In the genomic region with DNA sequence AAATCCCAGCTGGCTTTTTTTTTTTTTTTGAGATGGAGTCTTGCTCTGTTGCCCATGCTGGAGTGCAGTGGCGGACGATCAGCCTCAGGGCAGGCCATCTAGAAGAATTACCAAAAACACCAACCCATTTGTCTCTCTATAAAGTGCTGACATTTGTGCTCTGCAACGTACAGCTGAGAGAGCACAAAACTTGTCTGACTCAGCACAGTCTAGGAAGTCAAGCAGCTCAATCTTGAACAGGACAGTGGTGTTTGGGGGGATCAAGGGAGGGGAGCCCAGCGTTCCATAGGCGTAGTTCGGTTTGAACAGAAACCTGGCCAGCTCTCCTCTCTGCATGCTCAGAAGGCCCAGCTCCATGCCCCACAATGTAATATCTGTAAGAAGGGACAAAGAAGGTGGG, we compare ENCODE assay signal across 6 cellular contexts. TPM values are rescaled to one million over a fixed set of nuclear protein-coding genes. Genes with fewer than 3 reads are reported as not detected.
DNase-seq lines count a peak whose midpoint lies in the region; ATAC-seq, FAIRE-seq and TF ChIP-seq lines count a peak whose summit lies in the region.
"Not testable (repeated sequence)": the region's sequence is repeated elsewhere in the genome, so short reads cannot be mapped to it uniquely, and the experiment has no call there.

No MANE protein-coding gene starts in this region.

- H3K9ac ChIP-seq in HCT116 (ENCODE audit: low read length); K562 (ENCODE audit: insufficient read depth in 1 of 2, low read depth in 2 of 2, low read length in 2 of 2): not testable (repeated sequence)

- not testable (repeated sequence) for DNase-seq in HCT116 (ENCODE audit: low read depth, low spot score); Panc1 (ENCODE audit: low read depth, low spot score); K562 (ENCODE audit: extremely low read depth in 1 of 4, low spot score in 3 of 4); Right ventricle myocardium superior; left lobe of liver (ENCODE audit: low spot score); mucosa of descending colon

- not testable (repeated sequence) for H3K4me3 ChIP-seq in HCT116 (replicated peaks in 1 of 2; ENCODE audit: low read depth in 1 of 2, low read length in 2 of 2); Panc1 (ENCODE audit: low read depth in 2 of 2, low read length in 2 of 2); K562; mucosa of descending colon

- H4K20me1 ChIP-seq in HCT116 (ENCODE audit: insufficient read depth); K562 (replicated peaks; ENCODE audit: control insufficient read depth, insufficient read depth, low read length): not testable (repeated sequence)

- not testable (repeated sequence) for H3K4me1 ChIP-seq in HCT116 (ENCODE audit: control insufficient read depth in 1 of 2, insufficient read depth in 2 of 2, low read length in 2 of 2); Panc1 (ENCODE audit: control insufficient read depth, insufficient read depth, low read length); K562 (replicated peaks in 1 of 2; ENCODE audit: control insufficient read depth in 2 of 2, insufficient read depth in 2 of 2, low read length in 2 of 2); mucosa of descending colon (ENCODE audit: low read depth)

- POLR2A ChIA-PET in HCT116 (lab: Charles Lee); Panc1 (lab: Charles Lee); K562 (lab: Yijun Ruan, JAX): not testable (repeated sequence)

- WGBS in K562 (ENCODE audit: insufficient coverage, low coverage, missing lambda C conversion rate), result no CpG with 5 or more reads among the region's 6 CpGs

- BruUV-seq in HCT116 (replicated peaks; lab: Mats Ljungman, UMichigan) (TSS peak; percentile 25), Panc1 (replicated peaks; lab: Mats Ljungman, UMichigan) (TSS peak; percentile 53), K562 (replicated peaks; lab: Mats Ljungman, UMichigan) (TSS peak; percentile 34)

- CTCF ChIA-PET in HCT116 (lab: Charles Lee); Panc1 (lab: Charles Lee); K562 (lab: Yijun Ruan, JAX; ENCODE audit: low intra/inter-chr PET ratio): not testable (repeated sequence)

- not testable (repeated sequence) for H3K79me2 ChIP-seq in HCT116 (ENCODE audit: insufficient read depth, low read length); K562 (ENCODE audit: control insufficient read depth, insufficient read depth, low read length)

- TF ChIP-seq RAD21 in HCT116 (IDR thresholded peaks at IDR 0.05; ENCODE audit: low read depth); K562 (CRISPR knock-in tag; conservative IDR thresholded peaks at IDR 0.05 in 1 of 2, IDR thresholded peaks at IDR 0.05 in 1 of 2): not testable (repeated sequence)

- H3K36me3 ChIP-seq in HCT116 (ENCODE audit: control insufficient read depth in 1 of 2, insufficient read depth in 2 of 2, low read length in 2 of 2); Panc1 (ENCODE audit: control insufficient read depth, insufficient read depth, low read length); K562 (ENCODE audit: control insufficient read depth, insufficient read depth, low read length); mucosa of descending colon (ENCODE audit: low read depth): not testable (repeated sequence)

- H3K27me3 ChIP-seq in HCT116 (ENCODE audit: insufficient read depth, low read length); Panc1 (ENCODE audit: control insufficient read depth, insufficient read depth, low read length); K562 (ENCODE audit: control insufficient read depth in 2 of 2, insufficient read depth in 2 of 2, low read length in 2 of 2): not testable (repeated sequence)

- in situ Hi-C loops in Panc1 (cut with HindIII; ENCODE audit: low pct_unique_long_range_greater_than_20kb, low sequenced_read_pairs), result not testable (repeated sequence)
- in situ Hi-C loops in K562 (cut with MboI), result loop anchor here (25.0 kb wide), 1 partner anchor 1956 kb away; a partner anchor contains a TSS

- RAD21 ChIA-PET in HCT116 (lab: Charles Lee; ENCODE audit: low non-redundant PET in 1 of 2, low total read pairs in 2 of 2, uncharacterized antibody in 2 of 2, unreplicated experiment in 2 of 2), result not testable (repeated sequence)

- H3K27ac ChIP-seq in HCT116 (ENCODE audit: low read depth, low read length); Panc1 (ENCODE audit: low read length); K562 (ENCODE audit: extremely low read depth, low read depth, low read length): not testable (repeated sequence)

- not testable (repeated sequence) for TF ChIP-seq CTCF in HCT116 (IDR thresholded peaks at IDR 0.05 in 2 of 3, conservative IDR thresholded peaks at IDR 0.05 in 1 of 3; ENCODE audit: borderline replicate concordance in 1 of 3, insufficient read depth in 1 of 3, low read depth in 2 of 3, low read length in 2 of 3); Panc1 (IDR thresholded peaks at IDR 0.05); K562 (IDR thresholded peaks at IDR 0.05 in 2 of 3, conservative IDR thresholded peaks at IDR 0.05 in 1 of 3; ENCODE audit: insufficient read depth in 2 of 3, low read depth in 1 of 3, low read length in 3 of 3); mucosa of descending colon (IDR thresholded peaks at IDR 0.05)

- not testable (repeated sequence) for ATAC-seq in HCT116
- ATAC-seq in Panc1 (peak; percentile 7; the same call in 1 of the 2 replicates), K562 (peak; percentile 26), Right ventricle myocardium superior (ENCODE audit: poor library complexity) (peak; percentile 45), left lobe of liver (peak; percentile 21), mucosa of descending colon (peak; percentile 10)

- intact Hi-C loops in HCT116 (cut with micrococcal nuclease); Panc1 (cut with micrococcal nuclease; ENCODE audit: unreplicated experiment); K562 (cut with micrococcal nuclease); Right ventricle myocardium superior (cut with DNase I); mucosa of descending colon (cut with DNase I, micrococcal nuclease): not testable (repeated sequence)

- H3K9me3 ChIP-seq in HCT116 (ENCODE audit: control insufficient read depth in 1 of 2, insufficient read depth in 1 of 2, low read depth in 1 of 2, low read length in 2 of 2); Panc1 (ENCODE audit: control insufficient read depth, insufficient read depth, low read depth, low read length); K562 (replicated peaks; ENCODE audit: control insufficient read depth, insufficient read depth, low read depth, low read length); mucosa of descending colon: not testable (repeated sequence)

- FAIRE-seq in K562 (lab: Jason Lieb, UNC), result not testable (repeated sequence)

- H2AFZ ChIP-seq in HCT116 (ENCODE audit: low read depth, low read length, poor library complexity, severe bottlenecking); K562 (ENCODE audit: low read depth, low read length): not testable (repeated sequence)

- not testable (repeated sequence) for TF ChIP-seq EP300 in K562 (IDR thresholded peaks at IDR 0.05; ENCODE audit: low read length)

- not testable (repeated sequence) for H3K4me2 ChIP-seq in HCT116 (ENCODE audit: low read length); K562 (ENCODE audit: insufficient read depth, low read length)

- H3K9me2 ChIP-seq in HCT116 (ENCODE audit: insufficient read depth), result not testable (repeated sequence)

- TF ChIP-seq POLR2A in HCT116 (IDR thresholded peaks at IDR 0.05; ENCODE audit: borderline replicate concordance, extremely low read depth, insufficient read depth, insufficient read length); K562 (conservative IDR thresholded peaks at IDR 0.05): not testable (repeated sequence)

- H3K9me1 ChIP-seq in K562 (ENCODE audit: control insufficient read depth, insufficient read depth, low read length), result not testable (repeated sequence)

RNA-seq across cellular contexts. Expression of a gene that starts 2.2 kb away (rescaled TPM):
- total RNA-seq in HCT116 (2021; ENCODE audit: unreplicated experiment), result 8.8 TPM
- 4.2 and 4.5 TPM in 2 replicates for polyA plus RNA-seq in HCT116 (2012)
- total RNA-seq in Panc1 (2021; ENCODE audit: unreplicated experiment), result 4.1 TPM
- 1.5 TPM for polyA plus RNA-seq in Panc1 (2012; ENCODE audit: insufficient read length)
- total RNA-seq in K562 (2011; cell fraction: chromatin; rRNA removed; ENCODE audit: low replicate concordance), result 1.1 and 4.1 TPM in 2 replicates
- total RNA-seq in K562 (2011; cell fraction: nucleolus; rRNA removed), result 2.1 and 3.0 TPM in 2 replicates
- 1.9 and 2.1 TPM in 2 replicates for total RNA-seq in K562 (2011; cell fraction: nucleoplasm; rRNA removed)
- 0.64 and 1.2 TPM in 2 replicates for total RNA-seq in K562 (2014; rRNA removed)
- 0.04 TPM in 1 of 2 replicates, not detected in the other for total RNA-seq in K562 (2014; rRNA removed; fragmentation: Illumina TruSeq; extraction: Trizol)
- 0.41 and 0.80 TPM in 2 replicates for total RNA-seq in K562 (2015; rRNA removed; fragmentation: Illumina TruSeq; extraction: Trizol)
- total RNA-seq in K562 (2021), result 1.2 and 1.4 TPM in 2 replicates
- 0.30 TPM in 1 of 2 replicates, not detected in the other for polyA plus RNA-seq in K562 (2011; rRNA removed)
- polyA plus RNA-seq in K562 (2011; cell fraction: cytosol; rRNA removed), result 0.03 and 0.42 TPM in 2 replicates
- polyA plus RNA-seq in K562 (2011; cell fraction: nucleus; rRNA removed), result 1.8 and 4.8 TPM in 2 replicates
- polyA plus RNA-seq in K562 (2012), result 0.52 and 4.5 TPM in 2 replicates
- 0.15 TPM in 1 of 2 replicates, not detected in the other for polyA plus RNA-seq in K562 (2014; fragmentation: Illumina TruSeq; extraction: Trizol)
- not detected for polyA plus RNA-seq in K562 (2014; fragmentation: Nextera tagmentation; extraction: Ambion mirVana)
- polyA plus RNA-seq in K562 (2014; rRNA removed), result 0.28 and 0.90 TPM in 2 replicates
- 0.14 TPM in 1 of 2 replicates, not detected in the other for polyA minus RNA-seq in K562 (2011; rRNA and poly(A)+ RNA removed)
- polyA minus RNA-seq in K562 (2011; cell fraction: cytosol; rRNA and poly(A)+ RNA removed), result not detected in 2 replicates
- polyA minus RNA-seq in K562 (2011; cell fraction: nucleus; rRNA and poly(A)+ RNA removed), result 0.40 and 0.44 TPM in 2 replicates
- 0.94 TPM for total RNA-seq in Right ventricle myocardium superior
- total RNA-seq in left lobe of liver, result 4.2 TPM
- total RNA-seq in mucosa of descending colon, result 1 to 10 TPM; 3.2 to 5.7 (median 4.3) TPM
